ENCODE assay signal across 18 cellular contexts in the genomic region with DNA sequence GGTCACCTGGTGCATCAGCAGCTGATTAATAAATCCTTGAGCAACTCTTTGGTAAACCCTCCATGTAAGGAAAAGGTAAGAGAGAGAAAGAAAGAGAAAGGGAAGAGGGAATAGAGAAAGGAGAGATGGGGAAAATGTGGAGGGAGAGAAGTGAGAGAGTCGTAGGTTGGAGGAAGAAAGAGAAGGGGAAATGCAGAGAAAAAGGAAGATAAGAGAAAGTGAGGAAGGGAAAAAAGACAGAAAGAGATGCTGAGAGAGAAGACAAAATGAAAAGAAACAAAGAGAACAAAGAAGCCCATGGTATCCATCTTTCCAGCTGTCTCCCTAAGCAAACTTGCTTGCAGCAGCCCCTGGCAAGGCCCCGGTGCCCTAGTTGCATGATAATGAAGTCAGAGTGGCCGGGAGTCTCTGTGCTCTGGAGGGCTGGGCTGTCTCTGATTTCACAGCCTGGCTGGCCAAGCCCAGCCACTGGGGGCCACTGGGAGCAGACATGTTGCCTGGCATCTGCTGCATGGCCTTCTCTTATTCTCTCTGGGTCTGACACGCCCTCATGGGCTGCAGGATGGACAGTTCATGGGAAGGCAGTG. TPM values are rescaled to one million over a fixed set of nuclear protein-coding genes. Genes with fewer than 3 reads are reported as not detected.
"Had no signal": no experiment of that assay in that cellular context is flagged by ENCODE, and none has a peak within 500 bp of the region (broad histone marks: within the 10 kb centered on the region; RNA-seq: fewer than 3 reads in every experiment).

No MANE protein-coding gene starts in this region.

- H3K27ac ChIP-seq: esophagus squamous epithelium, lower lobe of right lung, right atrium auricular region, tibial nerve had no signal

- DNase-seq: activated CD4-positive, alpha-beta T cell treated with anti-CD3 and anti-CD28 coated beads, Interleukin-2, amount 50 U/mL, for 1 hour; activated CD4-positive, CD25-positive, alpha-beta regulatory T cell treated with anti-CD3 and anti-CD28 coated beads, Interleukin-2, amount 50 U/mL, for 72 hours; activated CD8-positive, alpha-beta memory T cell treated with anti-CD3 and anti-CD28 coated beads for 24 hours; activated gamma-delta T cell; activated T-cell treated with anti-CD3 and anti-CD28 coated beads, Interleukin-2, amount 50 U/mL, for 72 hours; effector CD8-positive, alpha-beta T cell; esophagus squamous epithelium; islet precursor cell; lower lobe of right lung; midbrain; small intestine; stimulated activated CD4-positive, alpha-beta T cell treated with anti-CD3 and anti-CD28 coated beads, Interleukin-15, amount 100 ng/mL, for 24 hours; stimulated activated CD4-positive, alpha-beta T cell treated with anti-CD3 and anti-CD28 coated beads, Interleukin-2, amount 100 ng/mL, for 48 hours; T-cell had no signal

- H3K36me3 ChIP-seq: esophagus squamous epithelium, lower lobe of right lung, right atrium auricular region, tibial nerve had no signal

- ATAC-seq: activated naive CD4-positive, alpha-beta T cell treated with anti-CD3 and anti-CD28 coated beads, Interleukin-2, amount 50 U/mL, for 72 hours; activated T-cell treated with anti-CD3 and anti-CD28 coated beads, Interleukin-2, amount 50 U/mL, for 72 hours; lower lobe of right lung; T-cell had no signal

- H3K4me3 ChIP-seq: esophagus squamous epithelium, lower lobe of right lung, right atrium auricular region, tibial nerve had no signal

- H3K27me3 ChIP-seq: esophagus squamous epithelium, right atrium auricular region, tibial nerve had no signal

- H3K4me1 ChIP-seq: right atrium auricular region had no signal

- H3K9me3 ChIP-seq: esophagus squamous epithelium, lower lobe of right lung, right atrium auricular region, tibial nerve had no signal

RNA-seq across cellular contexts. Expression of gene PRR15, which starts 48.4 kb away (rescaled TPM):
- total RNA-seq: activated naive CD4-positive, alpha-beta T cell treated with anti-CD3 and anti-CD28 coated beads, Interleukin-2, amount 50 U/mL, for 72 hours; activated T-cell treated with anti-CD3 and anti-CD28 coated beads, Interleukin-2, amount 50 U/mL, for 72 hours; cerebellum had no signal
